In the genomic region with DNA sequence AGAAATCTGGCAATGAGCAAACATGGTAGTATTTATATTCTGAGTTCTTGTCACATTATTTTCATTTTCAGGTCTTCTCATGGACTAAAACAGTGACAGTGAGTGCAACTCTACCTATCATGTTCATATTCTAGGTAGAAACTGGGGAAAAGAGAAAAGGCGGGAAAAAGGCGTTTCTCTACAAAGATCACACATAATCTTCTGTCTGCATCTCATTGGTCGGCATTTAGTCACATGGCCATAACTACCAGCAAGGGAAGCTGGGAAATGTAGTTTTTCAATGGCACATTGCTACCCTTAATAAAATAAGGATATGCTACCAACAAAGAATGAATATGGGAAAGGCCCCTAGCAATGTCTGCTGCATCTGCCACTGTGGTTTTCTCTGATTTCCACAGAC, we compare ENCODE assay signal across 18 cellular contexts. TPM values are rescaled to one million over a fixed set of nuclear protein-coding genes. Genes with fewer than 3 reads are reported as not detected.
DNase-seq lines count a peak whose midpoint lies in the region; ATAC-seq and TF ChIP-seq lines count a peak whose summit lies in the region.
"Had no signal": no experiment of that assay in that cellular context is flagged by ENCODE, and none has a peak within 500 bp of the region (broad histone marks: within the 10 kb centered on the region; RNA-seq: fewer than 3 reads in every experiment).

No MANE protein-coding gene starts in this region.

- peaks cover 3% of the 10 kb centered on the region; the same call in 1 of the 2 replicates for H3K27me3 ChIP-seq in GM23338 (ENCODE audit: insufficient read depth)
- no peaks in the 10 kb centered on the region for H3K27me3 ChIP-seq in naive thymus-derived CD4-positive, alpha-beta T cell (ENCODE audit: control insufficient read depth in 2 of 2, insufficient read depth in 2 of 2, low read length in 2 of 2)

- intact Hi-C loops in naive thymus-derived CD4-positive, alpha-beta T cell (cut with micrococcal nuclease), result no loop called here

- H3K4me1 Mint-ChIP-seq in GM23338, result peaks cover 17% of the 10 kb centered on the region
- peaks cover 0 to 1% (median 0%) of the 10 kb centered on the region in 7 donors for H3K4me1 Mint-ChIP-seq in naive thymus-derived CD4-positive, alpha-beta T cell

- H3K9me2 ChIP-seq in GM23338 (ENCODE audit: insufficient read depth), result 0 out of 2 replicates have a peak, but pooled peaks cover 2% of the 10 kb centered on the region

- H3K36me3 Mint-ChIP-seq in GM23338 (ENCODE audit: low read depth), result no peaks in the 10 kb centered on the region
- peaks cover 0 to 5% (median 0%) of the 10 kb centered on the region in 5 donors for H3K36me3 Mint-ChIP-seq in naive thymus-derived CD4-positive, alpha-beta T cell
- H3K36me3 Mint-ChIP-seq: neural progenitor cell had no signal

- H3F3A ChIP-seq in GM23338 (replicated peaks; ENCODE audit: low read depth), result no peaks in the 10 kb centered on the region

- peaks cover 11% of the 10 kb centered on the region; the same call in 1 of the 2 replicates for H3K4me1 ChIP-seq in GM23338 (ENCODE audit: insufficient read depth)
- H3K4me1 ChIP-seq in naive thymus-derived CD4-positive, alpha-beta T cell (ENCODE audit: control insufficient read depth in 2 of 2, insufficient read depth in 2 of 2, low read length in 2 of 2), result no peaks in the 10 kb centered on the region

- ATAC-seq in GM23338 (no peak), GM21717 (IDR thresholded peaks at IDR 0.05; ENCODE audit: unreplicated experiment) (no peak)
- no peak for ATAC-seq in naive thymus-derived CD4-positive, alpha-beta T cell

- no peak for TF ChIP-seq CTCF in GM23338 (conservative IDR thresholded peaks at IDR 0.05; ENCODE audit: low read depth in 2 of 2)

- no peaks in the 10 kb centered on the region for H3K79me2 ChIP-seq in GM23338 (replicated peaks; ENCODE audit: insufficient read depth)

- H3K9me3 Mint-ChIP-seq in GM23338, result no peaks in the 10 kb centered on the region; the same call in 2 of the 3 replicates
- no peaks in the 10 kb centered on the region for H3K9me3 Mint-ChIP-seq in naive thymus-derived CD4-positive, alpha-beta T cell
- H3K9me3 Mint-ChIP-seq: neural progenitor cell had no signal

- no peaks in the 10 kb centered on the region for H4K20me1 ChIP-seq in GM23338 (replicated peaks; ENCODE audit: insufficient read depth)

- no peak overlapping the region for H3K4me3 Mint-ChIP-seq in GM23338
- H3K4me3 Mint-ChIP-seq in naive thymus-derived CD4-positive, alpha-beta T cell, result no peak overlapping the region
- H3K4me3 Mint-ChIP-seq: neural progenitor cell had no signal

- H2AFZ ChIP-seq in GM23338, result no peak overlapping the region
- H2AFZ ChIP-seq: neural progenitor cell had no signal

- peaks cover 21% of the 10 kb centered on the region for H3K27me3 Mint-ChIP-seq in GM23338 (ENCODE audit: insufficient read depth, low read depth, poor library complexity)
- H3K27me3 Mint-ChIP-seq in naive thymus-derived CD4-positive, alpha-beta T cell, result peaks cover 22 to 62% (median 37%) of the 10 kb centered on the region in 5 donors

- H3K4me3 ChIP-seq in GM23338, result no peak overlapping the region
- no peak overlapping the region for H3K4me3 ChIP-seq in naive thymus-derived CD4-positive, alpha-beta T cell (ENCODE audit: low read length)
- H3K4me3 ChIP-seq: coronary artery, neural progenitor cell had no signal

- no peak overlapping the region for H3K27ac ChIP-seq in GM23338 (ENCODE audit: low read depth)
- H3K27ac ChIP-seq in naive thymus-derived CD4-positive, alpha-beta T cell (ENCODE audit: low read depth, low read length), result no peak overlapping the region
- H3K27ac ChIP-seq: coronary artery, epithelial cell of prostate, neural progenitor cell, WERI-Rb-1 had no signal

- no peaks in the 10 kb centered on the region for H3K9me3 ChIP-seq in naive thymus-derived CD4-positive, alpha-beta T cell (ENCODE audit: control insufficient read depth in 2 of 3, low read length in 3 of 3)

- H3K36me3 ChIP-seq in GM23338 (ENCODE audit: insufficient read depth), result no peaks in the 10 kb centered on the region
- H3K36me3 ChIP-seq in naive thymus-derived CD4-positive, alpha-beta T cell (ENCODE audit: control insufficient read depth in 2 of 3, insufficient read depth in 3 of 3, low read length in 3 of 3), result no peaks in the 10 kb centered on the region
- H3K36me3 ChIP-seq: neural progenitor cell, WERI-Rb-1 had no signal

- H3K4me2 ChIP-seq in GM23338, result no peak overlapping the region
- H3K4me2 ChIP-seq: neural progenitor cell had no signal

- peak; percentile 4 for DNase-seq in SHP77 treated with DMSO at 0.1 percent for 48 hours (lab: John Stamatoyannopoulos, UW)
- DNase-seq in SHP77 (lab: John Stamatoyannopoulos, UW), result no peak
- DNase-seq in GM23338 (ENCODE audit: low spot score), result peak; percentile 47
- DNase-seq in RPMI8226, result peak; percentile 21
- peak; percentile 29 for DNase-seq in pons (ENCODE audit: low spot score)
- no peak for DNase-seq in NCI-H345 treated with DMSO at 0.1 percent for 48 hours (lab: John Stamatoyannopoulos, UW; ENCODE audit: unreplicated experiment)
- DNase-seq in naive thymus-derived CD4-positive, alpha-beta T cell, result no peak
- DNase-seq: activated gamma-delta T cell, DMS79, islet precursor cell, Kasumi-1, NCI-H2081 treated with DMSO at 0.1 percent for 48 hours, WERI-Rb-1 had no signal

- POLR2A ChIA-PET in naive thymus-derived CD4-positive, alpha-beta T cell (lab: Charles Lee), result no interaction called here

- no peak overlapping the region for H3K27ac Mint-ChIP-seq in GM23338
- H3K27ac Mint-ChIP-seq in naive thymus-derived CD4-positive, alpha-beta T cell, result no peak overlapping the region
- H3K27ac Mint-ChIP-seq: neural progenitor cell had no signal

- CTCF ChIA-PET in naive thymus-derived CD4-positive, alpha-beta T cell (lab: Charles Lee), result no interaction called here

TF ChIP-seq in GM23338, 12 proteins besides CTCF, POLR2A, EP300 and RAD21:
- TF ChIP-seq, protein P1, sequence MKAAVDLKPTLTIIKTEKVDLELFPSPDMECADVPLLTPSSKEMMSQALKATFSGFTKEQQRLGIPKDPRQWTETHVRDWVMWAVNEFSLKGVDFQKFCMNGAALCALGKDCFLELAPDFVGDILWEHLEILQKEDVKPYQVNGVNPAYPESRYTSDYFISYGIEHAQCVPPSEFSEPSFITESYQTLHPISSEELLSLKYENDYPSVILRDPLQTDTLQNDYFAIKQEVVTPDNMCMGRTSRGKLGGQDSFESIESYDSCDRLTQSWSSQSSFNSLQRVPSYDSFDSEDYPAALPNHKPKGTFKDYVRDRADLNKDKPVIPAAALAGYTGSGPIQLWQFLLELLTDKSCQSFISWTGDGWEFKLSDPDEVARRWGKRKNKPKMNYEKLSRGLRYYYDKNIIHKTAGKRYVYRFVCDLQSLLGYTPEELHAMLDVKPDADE (IDR thresholded peaks at IDR 0.05), result peak; percentile 54; the same call in 1 of the 2 replicates
- no peak for TF ChIP-seq POLR2AphosphoS5 (IDR thresholded peaks at IDR 0.05; ENCODE audit: low read depth)

RNA-seq across cellular contexts. Expression of a gene that starts 57.6 kb away (rescaled TPM):
- total RNA-seq in GM23338 (2014; rRNA removed; shearing (Covaris generic)), result 24.8 and 28.3 TPM in 2 replicates
- 4.3 and 4.8 TPM in 2 replicates for polyA plus RNA-seq in GM23338 (2016; fragmentation: Nextera tagmentation; extraction: Ambion mirVana)
- total RNA-seq in naive thymus-derived CD4-positive, alpha-beta T cell, result 1 to 10 TPM in 1 of 5 experiments, under 1 TPM in 3, not detected in 1; 0.08 to 3.1 (median 0.60) TPM
- not detected for polyA plus RNA-seq in naive thymus-derived CD4-positive, alpha-beta T cell
- total RNA-seq: glomerular endothelial cell had no signal

Comparison
In these comparisons a context has a peak if more than half of its experiments do, and no peak if none do; other contexts are left out.
1. DNase-seq: peak in SHP77 treated with DMSO at 0.1 percent for 48 hours (single experiment), GM23338 (single experiment), RPMI8226 (single experiment) and pons (single experiment); none in SHP77 (0 of 2), NCI-H345 treated with DMSO at 0.1 percent for 48 hours (single experiment) and naive thymus-derived CD4-positive, alpha-beta T cell (0 of 9).